ENCODE assay signal across 8 cellular contexts in genomic region chr22:20364335-20365261, GRCh38. TPM values are rescaled to one million over a fixed set of nuclear protein-coding genes. Genes with fewer than 3 reads are reported as not detected.
DNase-seq lines count a peak whose midpoint lies in the region; ATAC-seq, FAIRE-seq and TF ChIP-seq lines count a peak whose summit lies in the region.
"Not testable (repeated sequence)": the region's sequence is repeated elsewhere in the genome, so short reads cannot be mapped to it uniquely, and the experiment has no call there.

No MANE protein-coding gene starts in this region.

- H3K36me3 ChIP-seq in MG63; K562 (ENCODE audit: control insufficient read depth, insufficient read depth, low read length); smooth muscle cell (ENCODE audit: low read depth): not testable (repeated sequence)

- intact Hi-C loops in K562 (cut with micrococcal nuclease) = not testable (repeated sequence)

- H3K27ac Mint-ChIP-seq in activated CD4-positive, alpha-beta T cell treated with anti-CD3 and anti-CD28 coated beads, Interleukin-2, amount 10 ng/mL, durations not matched to agents 7 days and 5 days = peak overlapping the region; percentile 44

- H3K9me1 ChIP-seq in K562 (ENCODE audit: control insufficient read depth, insufficient read depth, low read length) = not testable (repeated sequence)

- H3K27me3 ChIP-seq in MG63; smooth muscle cell (ENCODE audit: low read depth): not testable (repeated sequence)
- H3K27me3 ChIP-seq in K562 (ENCODE audit: control insufficient read depth in 2 of 2, insufficient read depth in 2 of 2, low read length in 2 of 2) = peaks cover 29 to 47% of the 10 kb centered on the region in 2 experiments

- TF ChIP-seq RAD21 in K562 (CRISPR knock-in tag; conservative IDR thresholded peaks at IDR 0.05 in 1 of 2, IDR thresholded peaks at IDR 0.05 in 1 of 2) = not testable (repeated sequence)

- not testable (repeated sequence) for FAIRE-seq in K562 (lab: Jason Lieb, UNC)

- in situ Hi-C loops in K562 (cut with MboI) = not testable (repeated sequence)

- H3F3A ChIP-seq in smooth muscle cell (ENCODE audit: low read depth) = not testable (repeated sequence)

- not testable (repeated sequence) for H3K4me1 ChIP-seq in K562 (replicated peaks in 1 of 2; ENCODE audit: control insufficient read depth in 2 of 2, insufficient read depth in 2 of 2, low read length in 2 of 2); smooth muscle cell (ENCODE audit: low read depth)

- not testable (repeated sequence) for TF ChIP-seq EP300 in K562 (IDR thresholded peaks at IDR 0.05; ENCODE audit: low read length)

- POLR2A ChIA-PET in activated CD4-positive, alpha-beta T cell treated with anti-CD3 and anti-CD28 coated beads, Interleukin-2, amount 10 ng/mL, durations not matched to agents 7 days and 5 days (lab: Charles Lee); K562 (lab: Yijun Ruan, JAX): not testable (repeated sequence)

- not testable (repeated sequence) for H3K4me3 ChIP-seq in MG63, K562, smooth muscle cell

- WGBS in K562 (ENCODE audit: insufficient coverage, low coverage, missing lambda C conversion rate) = 2% methylated on average over 11 of the region's 11 CpGs
- WGBS in smooth muscle cell (ENCODE audit: low lambda C conversion rate) = 55% methylated on average over 11 of the region's 11 CpGs

- H3K9me3 ChIP-seq in MG63; K562 (replicated peaks; ENCODE audit: control insufficient read depth, insufficient read depth, low read depth, low read length); smooth muscle cell (replicated peaks; ENCODE audit: low read depth): not testable (repeated sequence)

- H3K27me3 Mint-ChIP-seq in activated CD4-positive, alpha-beta T cell treated with anti-CD3 and anti-CD28 coated beads, Interleukin-2, amount 10 ng/mL, durations not matched to agents 7 days and 5 days = not testable (repeated sequence)

- H3K4me3 Mint-ChIP-seq in activated CD4-positive, alpha-beta T cell treated with anti-CD3 and anti-CD28 coated beads, Interleukin-2, amount 10 ng/mL, durations not matched to agents 7 days and 5 days = not testable (repeated sequence)

- DNase-seq in AML-193 (lab: John Stamatoyannopoulos, UW) (peak; percentile 32 to 48), GM03348 (ENCODE audit: low spot score) (peak; percentile 10), MG63 (peak; percentile 10), SIG-M5 treated with dmso at 0.1 percent for 504 hours (lab: John Stamatoyannopoulos, UW; ENCODE audit: unreplicated experiment) (peak; percentile 4), fibroblast of peridontal ligament (ENCODE audit: extremely low read depth) (peak; percentile 53)
- DNase-seq in activated CD4-positive, alpha-beta T cell treated with anti-CD3 and anti-CD28 coated beads, Interleukin-2, amount 10 ng/mL, durations not matched to agents 7 days and 5 days; K562 (ENCODE audit: extremely low read depth in 1 of 4, low spot score in 3 of 4); smooth muscle cell (lab: John Stamatoyannopoulos, UW; ENCODE audit: unreplicated experiment): not testable (repeated sequence)

- H3K9me3 Mint-ChIP-seq in activated CD4-positive, alpha-beta T cell treated with anti-CD3 and anti-CD28 coated beads, Interleukin-2, amount 10 ng/mL, durations not matched to agents 7 days and 5 days = not testable (repeated sequence)

- not testable (repeated sequence) for H3K27ac ChIP-seq in K562 (ENCODE audit: extremely low read depth, low read depth, low read length)
- peak overlapping the region; percentile 83 for H3K27ac ChIP-seq in smooth muscle cell (ENCODE audit: low read depth)

- not testable (repeated sequence) for TF ChIP-seq CTCF in K562 (IDR thresholded peaks at IDR 0.05 in 2 of 3, conservative IDR thresholded peaks at IDR 0.05 in 1 of 3; ENCODE audit: insufficient read depth in 2 of 3, low read depth in 1 of 3, low read length in 3 of 3); smooth muscle cell (IDR thresholded peaks at IDR 0.05; ENCODE audit: borderline replicate concordance, insufficient read depth, poor library complexity, severe bottlenecking)

- not testable (repeated sequence) for H2AFZ ChIP-seq in K562 (ENCODE audit: low read depth, low read length); smooth muscle cell (ENCODE audit: low read depth)

- not testable (repeated sequence) for H4K20me1 ChIP-seq in K562 (replicated peaks; ENCODE audit: control insufficient read depth, insufficient read depth, low read length); smooth muscle cell (ENCODE audit: low read depth)

- not testable (repeated sequence) for ATAC-seq in K562

- H3K79me2 ChIP-seq in K562 (ENCODE audit: control insufficient read depth, insufficient read depth, low read length); smooth muscle cell (ENCODE audit: low read depth): not testable (repeated sequence)

- not testable (repeated sequence) for H3K36me3 Mint-ChIP-seq in activated CD4-positive, alpha-beta T cell treated with anti-CD3 and anti-CD28 coated beads, Interleukin-2, amount 10 ng/mL, durations not matched to agents 7 days and 5 days (ENCODE audit: low read depth)

- not testable (repeated sequence) for H3K4me2 ChIP-seq in K562 (ENCODE audit: insufficient read depth, low read length)
- peak overlapping the region; percentile 71 for H3K4me2 ChIP-seq in smooth muscle cell

- H3K4me1 Mint-ChIP-seq in activated CD4-positive, alpha-beta T cell treated with anti-CD3 and anti-CD28 coated beads, Interleukin-2, amount 10 ng/mL, durations not matched to agents 7 days and 5 days = peaks cover 26% of the 10 kb centered on the region

- not testable (repeated sequence) for BruUV-seq in K562 (replicated peaks; lab: Mats Ljungman, UMichigan)

- CTCF ChIA-PET in activated CD4-positive, alpha-beta T cell treated with anti-CD3 and anti-CD28 coated beads, Interleukin-2, amount 10 ng/mL, durations not matched to agents 7 days and 5 days (lab: Charles Lee); K562 (lab: Yijun Ruan, JAX; ENCODE audit: low intra/inter-chr PET ratio): not testable (repeated sequence)

- TF ChIP-seq POLR2A in K562 (conservative IDR thresholded peaks at IDR 0.05) = not testable (repeated sequence)

- not testable (repeated sequence) for H3K9ac ChIP-seq in K562 (ENCODE audit: insufficient read depth in 1 of 2, low read depth in 2 of 2, low read length in 2 of 2); smooth muscle cell (ENCODE audit: low read depth)

RNA-seq across cellular contexts. Expression of gene ZNF74, which starts 29.4 kb away (rescaled TPM):
- total RNA-seq in MG63 (2014; rRNA removed; shearing (Covaris generic); ENCODE audit: low replicate concordance) = 4.3 and 7.0 TPM in 2 replicates
- total RNA-seq in activated CD4-positive, alpha-beta T cell treated with anti-CD3 and anti-CD28 coated beads, Interleukin-2, amount 10 ng/mL, durations not matched to agents 7 days and 5 days = 10 to 100 TPM in 1 of 2 experiments, 1 to 10 TPM in 1; 8.6 to 11.1 TPM
- total RNA-seq in K562 (2011; cell fraction: chromatin; rRNA removed; ENCODE audit: low replicate concordance) = 36.8 and 68.2 TPM in 2 replicates
- 55.4 and 63.2 TPM in 2 replicates for total RNA-seq in K562 (2011; cell fraction: nucleolus; rRNA removed)
- total RNA-seq in K562 (2011; cell fraction: nucleoplasm; rRNA removed) = 50.2 and 53.7 TPM in 2 replicates
- 49.2 and 56.7 TPM in 2 replicates for total RNA-seq in K562 (2014; rRNA removed)
- 17.4 and 20.5 TPM in 2 replicates for total RNA-seq in K562 (2014; rRNA removed; fragmentation: Illumina TruSeq; extraction: Trizol)
- total RNA-seq in K562 (2015; rRNA removed; fragmentation: Illumina TruSeq; extraction: Trizol) = 31.5 and 32.5 TPM in 2 replicates
- total RNA-seq in K562 (2021) = 53.5 and 55.7 TPM in 2 replicates
- polyA plus RNA-seq in K562 (2011; rRNA removed) = 33.8 and 49.7 TPM in 2 replicates
- polyA plus RNA-seq in K562 (2011; cell fraction: cytosol; rRNA removed) = 56.9 and 67.4 TPM in 2 replicates
- 42.8 and 56.1 TPM in 2 replicates for polyA plus RNA-seq in K562 (2011; cell fraction: nucleus; rRNA removed)
- 31.5 and 39.9 TPM in 2 replicates for polyA plus RNA-seq in K562 (2012)
- polyA plus RNA-seq in K562 (2014; fragmentation: Illumina TruSeq; extraction: Trizol) = 22.8 and 24.5 TPM in 2 replicates
- 1 to 10 TPM; 2.4 to 3.7 TPM for polyA plus RNA-seq in K562 (2014; fragmentation: Nextera tagmentation; extraction: Ambion mirVana)
- 37.1 and 62.8 TPM in 2 replicates for polyA plus RNA-seq in K562 (2014; rRNA removed)
- 32.6 and 33.0 TPM in 2 replicates for polyA minus RNA-seq in K562 (2011; rRNA and poly(A)+ RNA removed)
- 39.3 and 58.2 TPM in 2 replicates for polyA minus RNA-seq in K562 (2011; cell fraction: cytosol; rRNA and poly(A)+ RNA removed)
- 23.6 and 28.3 TPM in 2 replicates for polyA minus RNA-seq in K562 (2011; cell fraction: nucleus; rRNA and poly(A)+ RNA removed)
- 11.8 and 12.5 TPM in 2 replicates for total RNA-seq in smooth muscle cell
- polyA plus RNA-seq in smooth muscle cell = 12.1 and 14.3 TPM in 2 replicates

RNA-seq across cellular contexts. Expression of gene DGCR6L, which starts 44.7 kb away (rescaled TPM):
- 82.0 and 82.5 TPM in 2 replicates for total RNA-seq in MG63 (2014; rRNA removed; shearing (Covaris generic); ENCODE audit: low replicate concordance)
- total RNA-seq in activated CD4-positive, alpha-beta T cell treated with anti-CD3 and anti-CD28 coated beads, Interleukin-2, amount 10 ng/mL, durations not matched to agents 7 days and 5 days = 10 to 100 TPM; 60.4 to 63.1 TPM
- total RNA-seq in K562 (2011; cell fraction: chromatin; rRNA removed; ENCODE audit: low replicate concordance) = 5.8 and 25.8 TPM in 2 replicates
- 37.9 and 39.6 TPM in 2 replicates for total RNA-seq in K562 (2011; cell fraction: nucleolus; rRNA removed)
- 19.9 and 28.5 TPM in 2 replicates for total RNA-seq in K562 (2011; cell fraction: nucleoplasm; rRNA removed)
- 151 and 163 TPM in 2 replicates for total RNA-seq in K562 (2014; rRNA removed)
- total RNA-seq in K562 (2014; rRNA removed; fragmentation: Illumina TruSeq; extraction: Trizol) = 14.1 and 20.0 TPM in 2 replicates
- total RNA-seq in K562 (2015; rRNA removed; fragmentation: Illumina TruSeq; extraction: Trizol) = 78.1 and 78.6 TPM in 2 replicates
- total RNA-seq in K562 (2021) = 95.3 and 101 TPM in 2 replicates
- 51.0 and 88.0 TPM in 2 replicates for polyA plus RNA-seq in K562 (2011; rRNA removed)
- 116 and 204 TPM in 2 replicates for polyA plus RNA-seq in K562 (2011; cell fraction: cytosol; rRNA removed)
- 72.9 and 95.1 TPM in 2 replicates for polyA plus RNA-seq in K562 (2011; cell fraction: nucleus; rRNA removed)
- 80.6 and 161 TPM in 2 replicates for polyA plus RNA-seq in K562 (2012)
- 40.4 and 66.5 TPM in 2 replicates for polyA plus RNA-seq in K562 (2014; fragmentation: Illumina TruSeq; extraction: Trizol)
- 1 to 10 TPM; 3.6 to 8.1 TPM for polyA plus RNA-seq in K562 (2014; fragmentation: Nextera tagmentation; extraction: Ambion mirVana)
- 113 and 117 TPM in 2 replicates for polyA plus RNA-seq in K562 (2014; rRNA removed)
- polyA minus RNA-seq in K562 (2011; rRNA and poly(A)+ RNA removed) = 14.8 and 17.4 TPM in 2 replicates
- polyA minus RNA-seq in K562 (2011; cell fraction: cytosol; rRNA and poly(A)+ RNA removed) = 35.4 and 39.9 TPM in 2 replicates
- 29.2 and 43.1 TPM in 2 replicates for polyA minus RNA-seq in K562 (2011; cell fraction: nucleus; rRNA and poly(A)+ RNA removed)
- 22.2 and 30.3 TPM in 2 replicates for total RNA-seq in smooth muscle cell
- 74.8 and 77.6 TPM in 2 replicates for polyA plus RNA-seq in smooth muscle cell
